ENCODE assay signal across 16 cellular contexts in the genomic region with DNA sequence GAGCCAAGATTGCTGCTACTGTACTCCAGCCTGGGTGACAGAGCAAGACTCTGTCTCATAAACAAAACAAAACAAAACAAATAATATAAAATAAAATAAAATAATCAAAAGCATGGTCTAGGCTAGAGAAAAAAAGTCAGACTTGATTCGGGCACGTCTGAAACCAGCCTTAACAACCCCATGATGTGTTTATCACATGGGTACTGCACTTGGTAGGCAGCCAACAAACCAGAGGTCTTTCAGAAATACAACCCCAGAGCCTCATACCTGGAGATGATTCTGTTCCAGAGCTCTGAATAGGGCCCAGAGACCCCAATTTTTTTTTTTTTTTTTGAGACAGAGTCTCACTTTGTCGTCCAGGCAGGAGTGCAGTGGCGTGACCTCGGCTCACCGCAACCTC. TPM values are rescaled to one million over a fixed set of nuclear protein-coding genes. Genes with fewer than 3 reads are reported as not detected.
A peak's percentile ranks its signal among the peaks of the same experiment; 100 is the strongest.
DNase-seq lines count a peak whose midpoint lies in the region; ATAC-seq lines count a peak whose summit lies in the region.
"Had no signal": no experiment of that assay in that cellular context is flagged by ENCODE, and none has a peak within 500 bp of the region (broad histone marks: within the 10 kb centered on the region; RNA-seq: fewer than 3 reads in every experiment).

No MANE protein-coding gene starts in this region.

- H3K4ac ChIP-seq in neuronal stem cell (ENCODE audit: low read length): no peak overlapping the region

- no CpG with 5 or more reads among the region's 6 CpGs for WGBS in neuronal stem cell (ENCODE audit: extremely low coverage in 2 of 2, insufficient read length in 2 of 2, insufficient replicate concordance in 1 of 2), 2 donors

- H3K4me3 Mint-ChIP-seq in immature natural killer cell: no peak overlapping the region

- no peaks in the 10 kb centered on the region for H3K27me3 ChIP-seq in neuronal stem cell (ENCODE audit: control insufficient read depth in 3 of 3, insufficient read depth in 3 of 3, low read depth in 1 of 3, low read length in 3 of 3)
- H3K27me3 ChIP-seq: BLaER1 had no signal

- ATAC-seq in left ventricle myocardium superior (peak; percentile 55), GM18868 (IDR thresholded peaks at IDR 0.05; ENCODE audit: unreplicated experiment) (no peak), GM18858 (IDR thresholded peaks at IDR 0.05; ENCODE audit: unreplicated experiment) (no peak)

- H3K14ac ChIP-seq in neuronal stem cell (ENCODE audit: low read length): no peak overlapping the region

- peaks cover 0 to 4% (median 0%) of the 10 kb centered on the region in 3 donors for H3K36me3 Mint-ChIP-seq in immature natural killer cell

- H4K91ac ChIP-seq in neuronal stem cell (ENCODE audit: low read depth, low read length, poor library complexity): no peak overlapping the region

- H3K4me1 Mint-ChIP-seq in immature natural killer cell: peaks cover 32 to 34% of the 10 kb centered on the region in 2 donors

- DNase-seq in left ventricle myocardium superior (no peak), cardiac septum (ENCODE audit: low spot score) (no peak), RPMI8226 (peak; percentile 60), immature natural killer cell (no peak), neuronal stem cell (ENCODE audit: low spot score) (no peak)
- DNase-seq: DMS153, GDM1, HCEC 1CT, NCI-H1105 treated with DMSO at 0.1 percent for 48 hours, NCI-H1694, NCI-H2081 treated with DMSO at 0.1 percent for 48 hours, NCI-H510A, NCI-H748 treated with DMSO at 0.1 percent for 48 hours had no signal

- H3K27me3 Mint-ChIP-seq in immature natural killer cell (ENCODE audit: low read depth in 3 of 3): peaks cover 5 to 6% (median 6%) of the 10 kb centered on the region in 3 donors

- H3K4me1 ChIP-seq in neuronal stem cell (ENCODE audit: control insufficient read depth in 2 of 2, insufficient read depth in 1 of 2, low read depth in 1 of 2, low read length in 2 of 2): no peaks in the 10 kb centered on the region

- H2BK12ac ChIP-seq in neuronal stem cell (ENCODE audit: low read length): no peak overlapping the region

- no peak overlapping the region for H3K18ac ChIP-seq in neuronal stem cell (ENCODE audit: low read length)

- intact Hi-C loops in left ventricle myocardium superior (cut with micrococcal nuclease): no loop called here
- intact Hi-C loops in cardiac septum (cut with DNase I): no loop called here

- H2AK5ac ChIP-seq in neuronal stem cell (ENCODE audit: low read depth, low read length): no peak overlapping the region

- H3K9me3 ChIP-seq in neuronal stem cell (replicated peaks in 1 of 2; ENCODE audit: control insufficient read depth in 2 of 2, insufficient read depth in 1 of 2, low read depth in 1 of 2, low read length in 2 of 2): no peaks in the 10 kb centered on the region

- H3K23ac ChIP-seq in neuronal stem cell (ENCODE audit: low read depth, low read length, poor library complexity): no peak overlapping the region

- H2BK5ac ChIP-seq in neuronal stem cell (ENCODE audit: low read length): no peak overlapping the region

- no peak overlapping the region for H3K4me2 ChIP-seq in neuronal stem cell (ENCODE audit: insufficient read depth, low read length, poor library complexity, severe bottlenecking)
- H3K4me2 ChIP-seq: BLaER1 had no signal

- H3K27ac ChIP-seq in neuronal stem cell (replicated peaks; ENCODE audit: low read length): no peak overlapping the region

- H2AFZ ChIP-seq in neuronal stem cell (ENCODE audit: low read length): no peak overlapping the region

- H3K9ac ChIP-seq in neuronal stem cell (ENCODE audit: low read depth, low read length, poor library complexity): no peak overlapping the region
- H3K9ac ChIP-seq: BLaER1 had no signal

- H4K8ac ChIP-seq in neuronal stem cell (ENCODE audit: low read depth, low read length): no peak overlapping the region

- no peaks in the 10 kb centered on the region for H3K79me1 ChIP-seq in neuronal stem cell (ENCODE audit: low read depth, low read length)

- H2BK120ac ChIP-seq in neuronal stem cell (ENCODE audit: low read depth, low read length): no peak overlapping the region

- no peaks in the 10 kb centered on the region for H3K36me3 ChIP-seq in neuronal stem cell (replicated peaks in 1 of 2; ENCODE audit: control insufficient read depth in 2 of 2, insufficient read depth in 2 of 2, low read length in 2 of 2)
- H3K36me3 ChIP-seq: BLaER1 had no signal

- peaks cover 0 to 7% (median 0%) of the 10 kb centered on the region in 6 donors for H3K9me3 Mint-ChIP-seq in immature natural killer cell

- H3K4me3 ChIP-seq in neuronal stem cell (ENCODE audit: low read length in 2 of 2): no peak overlapping the region
- H3K4me3 ChIP-seq: BLaER1 had no signal

- H3K27ac Mint-ChIP-seq in immature natural killer cell: peak overlapping the region in 4 of 6 donors; percentile 46 to 88 (median 67)

- no peak overlapping the region for H2BK15ac ChIP-seq in neuronal stem cell (ENCODE audit: low read length)

RNA-seq across cellular contexts. Expression of a gene that starts 9.6 kb away (rescaled TPM):
- total RNA-seq in left ventricle myocardium superior: 53.0 TPM
- 59.6 TPM for total RNA-seq in cardiac septum
- polyA plus RNA-seq in immature natural killer cell: 10 to 100 TPM in 1 of 3 donors, 1 to 10 TPM in 2; 4.9 to 20.2 (median 6.1) TPM
- 25.7 TPM for polyA plus RNA-seq in neuronal stem cell (2013, experiment 1 of 2)
- polyA plus RNA-seq in neuronal stem cell (2013, experiment 2 of 2): 27.4 TPM
